Comparison of ENCODE assay signal across 16 cellular contexts in the genomic region with DNA sequence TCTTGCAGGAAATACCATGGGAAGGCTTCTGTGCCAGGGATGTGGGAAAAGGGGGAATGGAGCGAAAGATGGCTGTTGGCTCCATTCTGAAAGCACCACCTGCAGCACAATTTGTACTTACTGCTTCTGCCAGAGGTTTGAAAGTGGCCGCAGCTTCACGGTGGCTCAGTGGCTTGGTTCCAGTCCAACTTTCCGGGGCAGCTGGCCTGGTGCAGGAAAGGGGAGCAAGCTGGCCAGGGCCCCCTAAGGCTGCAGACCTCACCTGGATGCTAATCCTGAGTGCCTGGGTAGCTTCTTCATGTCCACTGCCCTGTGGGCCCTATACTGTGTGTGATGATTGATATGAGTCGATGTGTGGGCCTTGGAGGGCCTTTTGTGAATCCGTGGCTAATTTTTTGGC.
DNase-seq lines count a peak whose midpoint lies in the region; ATAC-seq and TF ChIP-seq lines count a peak whose summit lies in the region.
"Had no signal": no experiment of that assay in that cellular context is flagged by ENCODE, and none has a peak within 500 bp of the region (broad histone marks: within the 10 kb centered on the region; RNA-seq: fewer than 3 reads in every experiment).

No MANE protein-coding gene starts in this region.

- peaks cover 36% of the 10 kb centered on the region for H3K4me1 ChIP-seq in neural progenitor cell
- H3K4me1 ChIP-seq in lower lobe of right lung = peaks cover 22% of the 10 kb centered on the region

- no peaks in the 10 kb centered on the region for H3K9me3 ChIP-seq in neural progenitor cell (ENCODE audit: low read depth)
- no peaks in the 10 kb centered on the region for H3K9me3 ChIP-seq in lower lobe of right lung

- H3K27ac Mint-ChIP-seq in neural progenitor cell = peak overlapping the region; percentile 63
- H3K27ac Mint-ChIP-seq: CD8-positive, alpha-beta T cell; GM23338; HFFc6 had no signal

- H3K4me1 Mint-ChIP-seq in neural progenitor cell = peaks cover 39% of the 10 kb centered on the region

- H3K4me3 Mint-ChIP-seq in neural progenitor cell = no peak overlapping the region
- H3K4me3 Mint-ChIP-seq: CD8-positive, alpha-beta T cell; GM23338; HFFc6 had no signal

- H3K9me3 Mint-ChIP-seq in neural progenitor cell = no peaks in the 10 kb centered on the region
- H3K9me3 Mint-ChIP-seq: CD8-positive, alpha-beta T cell; GM23338; HFFc6 had no signal

- intact Hi-C loops in lower lobe of right lung (cut with DNase I) = no loop called here

- H3K36me3 ChIP-seq in neural progenitor cell (no peaks in the 10 kb centered on the region), lower lobe of right lung (no peaks in the 10 kb centered on the region)
- H3K36me3 ChIP-seq: Peyer's patch had no signal

- H3K27me3 ChIP-seq in neural progenitor cell (no peaks in the 10 kb centered on the region), lower lobe of right lung (ENCODE audit: low read depth) (no peaks in the 10 kb centered on the region)
- H3K27me3 ChIP-seq: Peyer's patch had no signal

- peak; percentile 29 for DNase-seq in NCI-H1092 treated with DMSO at 0.1 percent for 48 hours (lab: John Stamatoyannopoulos, UW)
- no peak for DNase-seq in NCI-H1092 (lab: John Stamatoyannopoulos, UW)
- DNase-seq in activated CD8-positive, alpha-beta memory T cell treated with anti-CD3 and anti-CD28 coated beads, Interleukin-2, amount 50 U/mL, for 48 hours = peak; percentile 13
- no peak for DNase-seq in neural progenitor cell (ENCODE audit: low spot score)
- DNase-seq in ureter (ENCODE audit: low spot score) = peak; percentile 35
- DNase-seq in lower lobe of right lung = no peak
- DNase-seq in NCI-H2171 (lab: John Stamatoyannopoulos, UW) = no peak
- DNase-seq: HFFc6, KBM-7, NCI-H1694, SHP77 treated with DMSO at 0.1 percent for 48 hours had no signal

- H2AFZ ChIP-seq in neural progenitor cell (replicated peaks) = no peak overlapping the region
- H2AFZ ChIP-seq: GM23338 had no signal

- H3K79me2 ChIP-seq in neural progenitor cell (ENCODE audit: low read depth) = no peaks in the 10 kb centered on the region

- H3K27ac ChIP-seq in neural progenitor cell = no peak overlapping the region
- no peak overlapping the region for H3K27ac ChIP-seq in lower lobe of right lung
- H3K27ac ChIP-seq: 22Rv1, Peyer's patch had no signal

- peaks cover 8% of the 10 kb centered on the region for H3K27me3 Mint-ChIP-seq in neural progenitor cell (ENCODE audit: insufficient read depth, low read depth)

- H3K4me2 ChIP-seq in neural progenitor cell = no peak overlapping the region
- H3K4me2 ChIP-seq: GM23338 had no signal

- peaks cover 11% of the 10 kb centered on the region for H3F3A ChIP-seq in neural progenitor cell (ENCODE audit: low read depth)

- H4K20me1 ChIP-seq in neural progenitor cell (ENCODE audit: low read depth) = peaks cover 7% of the 10 kb centered on the region

- TF ChIP-seq CTCF in neural progenitor cell (IDR thresholded peaks at IDR 0.05) = no peak
- no peak for TF ChIP-seq CTCF in lower lobe of right lung (IDR thresholded peaks at IDR 0.05)

- H3K4me3 ChIP-seq in neural progenitor cell (no peak overlapping the region), lower lobe of right lung (no peak overlapping the region)
- H3K4me3 ChIP-seq: GM23338, Peyer's patch had no signal

- ATAC-seq in lower lobe of right lung (no peak), GM18909 (IDR thresholded peaks at IDR 0.05; ENCODE audit: poor library complexity, unreplicated experiment) (no peak)
- ATAC-seq: CD8-positive, alpha-beta T cell; GM23338 had no signal

- H3K36me3 Mint-ChIP-seq in neural progenitor cell = no peaks in the 10 kb centered on the region
- H3K36me3 Mint-ChIP-seq: CD8-positive, alpha-beta T cell had no signal

- H3K9ac ChIP-seq in neural progenitor cell = no peak overlapping the region

Comparison
In these comparisons a context has a peak if more than half of its experiments do, and no peak if none do; other contexts are left out.
1. DNase-seq: peak in NCI-H1092 treated with DMSO at 0.1 percent for 48 hours (single experiment), activated CD8-positive, alpha-beta memory T cell treated with anti-CD3 and anti-CD28 coated beads, Interleukin-2, amount 50 U/mL, for 48 hours (single experiment) and ureter (single experiment); none in NCI-H1092 (single experiment), neural progenitor cell (single experiment), lower lobe of right lung (single experiment) and NCI-H2171 (single experiment).